In the genomic region with DNA sequence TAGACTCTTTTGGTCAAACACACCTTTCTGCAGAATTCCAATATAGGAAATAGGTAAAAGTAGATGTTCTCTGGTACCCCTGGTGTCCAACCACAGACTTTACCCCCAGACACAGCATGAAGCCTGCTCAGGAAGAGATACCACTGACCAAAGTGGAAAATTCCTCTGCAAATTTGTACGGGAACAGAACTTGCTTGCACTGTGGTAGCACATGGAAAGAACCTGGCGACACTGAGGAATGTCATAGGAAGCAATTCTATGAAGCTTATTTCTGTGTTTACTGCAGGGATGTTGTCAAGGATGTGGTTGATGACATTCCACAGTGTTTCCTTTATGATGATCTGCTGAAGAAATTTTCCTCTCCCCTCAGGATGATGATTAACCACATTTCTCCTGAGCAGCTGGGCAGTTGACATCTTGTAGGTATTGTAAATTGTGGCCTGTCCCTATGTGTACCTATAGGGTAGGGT, we compare ENCODE assay signal across 13 cellular contexts. TPM values are rescaled to one million over a fixed set of nuclear protein-coding genes. Genes with fewer than 3 reads are reported as not detected.
A peak's percentile ranks its signal among the peaks of the same experiment; 100 is the strongest.
DNase-seq lines count a peak whose midpoint lies in the region; FAIRE-seq and TF ChIP-seq lines count a peak whose summit lies in the region.
"Had no signal": no experiment of that assay in that cellular context is flagged by ENCODE, and none has a peak within 500 bp of the region (broad histone marks: within the 10 kb centered on the region; RNA-seq: fewer than 3 reads in every experiment).

No MANE protein-coding gene starts in this region.

- H3K27me3 ChIP-seq in SJCRH30: no peaks in the 10 kb centered on the region
- H3K27me3 ChIP-seq: left lung had no signal

- no peak for TF ChIP-seq POLR2A in GM12891 (IDR thresholded peaks at IDR 0.05; ENCODE audit: low read depth, low read length)

- DNase-seq in DMS53 (lab: John Stamatoyannopoulos, UW) (peak; percentile 3), DMS53 treated with DMSO at 0.1 percent for 48 hours (lab: John Stamatoyannopoulos, UW; ENCODE audit: unreplicated experiment) (no peak), SJCRH30 (peak; percentile 3 to 9), fibroblast of the conjunctiva (ENCODE audit: low read depth) (peak; percentile 14), urothelium cell line (ENCODE audit: low spot score) (peak; percentile 32), 8988T (no peak), HTR-8/SVneo (ENCODE audit: insufficient read length, low spot score) (no peak), GM12891 (ENCODE audit: insufficient read length, low spot score) (no peak)
- DNase-seq: activated gamma-delta T cell, endodermal cell, left lung had no signal

- peaks cover 18% of the 10 kb centered on the region for H3K4me1 ChIP-seq in SJCRH30
- H3K4me1 ChIP-seq: left lung had no signal

- no peak overlapping the region for H3K4me3 ChIP-seq in SJCRH30
- H3K4me3 ChIP-seq: left lung had no signal

- H3K36me3 ChIP-seq in SJCRH30: no peaks in the 10 kb centered on the region
- H3K36me3 ChIP-seq: left lung had no signal

- no peaks in the 10 kb centered on the region for H3K9me3 ChIP-seq in SJCRH30 (replicated peaks)

- no peak overlapping the region for H3K27ac ChIP-seq in SJCRH30
- H3K27ac ChIP-seq: 22Rv1, left lung had no signal

- FAIRE-seq in urothelium cell line (lab: Jason Lieb, UNC) (no peak), HTR-8/SVneo (lab: Jason Lieb, UNC) (no peak), GM12891 (lab: Jason Lieb, UNC) (no peak)

TF ChIP-seq in GM12891, 5 proteins besides CTCF, POLR2A, EP300 and RAD21:
- no peak for TF ChIP-seq POLR2AphosphoS5 (IDR thresholded peaks at IDR 0.05; ENCODE audit: low read depth, low read length)
- no peak for TF ChIP-seq PAX5 (IDR thresholded peaks at IDR 0.05; ENCODE audit: insufficient read depth, low read length, severe bottlenecking)
- no peak for TF ChIP-seq TAF1 (IDR thresholded peaks at IDR 0.05; ENCODE audit: low read depth, low read length)
- no peak for TF ChIP-seq POU2F2 (IDR thresholded peaks at IDR 0.05; ENCODE audit: low read depth, low read length)
- TF ChIP-seq SPI1 (IDR thresholded peaks at IDR 0.05; ENCODE audit: low read depth, low read length): no peak

RNA-seq across cellular contexts. Expression of a gene that starts 48.9 kb away (rescaled TPM):
- total RNA-seq in SJCRH30 (2014; rRNA removed; shearing (Covaris generic)): not detected in 2 replicates
- polyA plus RNA-seq in GM12891 (2012; ENCODE audit: low read depth, missing spikeins): 22.4 TPM
- polyA plus RNA-seq: right cardiac atrium had no signal

Comparison
In these comparisons a context has a peak if more than half of its experiments do, and no peak if none do; other contexts are left out.
1. DNase-seq: peak in DMS53 (single experiment), SJCRH30 (2 of 2), fibroblast of the conjunctiva (single experiment) and urothelium cell line (single experiment); none in DMS53 treated with DMSO at 0.1 percent for 48 hours (single experiment), 8988T (single experiment), HTR-8/SVneo (single experiment) and GM12891 (single experiment).